1 cellular context compared by ENCODE assay signal in genomic region chr9:124596172-124596839, GRCh38.
TF ChIP-seq lines count a peak whose summit lies in the region.

No MANE protein-coding gene starts in this region.

TF ChIP-seq in H1, 55 proteins besides CTCF, POLR2A, EP300 and RAD21 (continued from another document):
- TF ChIP-seq SRF (IDR thresholded peaks at IDR 0.05; ENCODE audit: low read depth, low read length): no peak
- TF ChIP-seq RNF2 (IDR thresholded peaks at IDR 0.05; ENCODE audit: borderline replicate concordance, low read depth, low read length, missing control alignments, poor library complexity, severe bottlenecking): no peak
- TF ChIP-seq SIRT6 (IDR thresholded peaks at IDR 0.05; ENCODE audit: low read length): no peak
- no peak for TF ChIP-seq PHF8 (conservative IDR thresholded peaks at IDR 0.05; ENCODE audit: low read depth, low read length)
- TF ChIP-seq POU5F1 (IDR thresholded peaks at IDR 0.05; ENCODE audit: low read depth, low read length): no peak
- TF ChIP-seq TBP (IDR thresholded peaks at IDR 0.05; ENCODE audit: low read depth, low read length): no peak
- no peak for TF ChIP-seq SP1 (IDR thresholded peaks at IDR 0.05; ENCODE audit: low read depth, low read length)
- TF ChIP-seq CREB1 (IDR thresholded peaks at IDR 0.05): no peak
- no peak for TF ChIP-seq CHD2 (IDR thresholded peaks at IDR 0.05; ENCODE audit: low read length)
- TF ChIP-seq SIX5 (IDR thresholded peaks at IDR 0.05; ENCODE audit: low read depth, low read length): no peak
- no peak for TF ChIP-seq USF2 (IDR thresholded peaks at IDR 0.05; ENCODE audit: low read length)
